In genomic region chr5:37532976-37533740, GRCh38 we compare ENCODE assay signal across 27 cellular contexts.
DNase-seq lines count a peak whose midpoint lies in the region; ATAC-seq, FAIRE-seq and TF ChIP-seq lines count a peak whose summit lies in the region.
"Had no signal": no experiment of that assay in that cellular context is flagged by ENCODE, and none has a peak within 500 bp of the region (broad histone marks: within the 10 kb centered on the region; RNA-seq: fewer than 3 reads in every experiment).

No MANE protein-coding gene starts in this region.

- H3K79me2 ChIP-seq in PC-3 (ENCODE audit: low read length) = no peaks in the 10 kb centered on the region
- H3K79me2 ChIP-seq in GM23248 (ENCODE audit: insufficient read depth) = peaks cover 15% of the 10 kb centered on the region; the same call in 1 of the 2 replicates

- no peak for TF ChIP-seq CTCF in PC-3 (conservative IDR thresholded peaks at IDR 0.05; ENCODE audit: low read depth, low read length)
- TF ChIP-seq CTCF in bronchial epithelial cell (IDR thresholded peaks at IDR 0.05; ENCODE audit: insufficient read depth, low read length, severe bottlenecking) = no peak

- CTCF ChIA-PET in PC-3 (lab: Charles Lee) = no interaction called here

- ATAC-seq in PC-3 = no peak; the same call in 1 of the 2 replicates
- no peak for ATAC-seq in Right ventricle myocardium inferior
- ATAC-seq: activated CD8-positive, alpha-beta T cell treated with anti-CD3 and anti-CD28 coated beads, Interleukin-2, amount 10 ng/mL, durations not matched to agents 7 days and 5 days; CD8-positive, alpha-beta T cell; left ventricle myocardium superior; naive thymus-derived CD8-positive, alpha-beta T cell; stimulated activated naive CD8-positive, alpha-beta T cell treated with anti-CD3 and anti-CD28 coated beads, Interleukin-15, amount 100 ng/mL, for 72 hours had no signal

- peak; percentile 86 for DNase-seq in Caki2 (ENCODE audit: low read depth)
- peak; percentile 13 for DNase-seq in PC-3
- DNase-seq in bronchial epithelial cell (ENCODE audit: low read depth) = peak; percentile 7
- peak; percentile 35 for DNase-seq in iris pigment epithelial cell (ENCODE audit: low read depth)
- DNase-seq in mesenteric fat pad (ENCODE audit: low spot score) = no peak
- DNase-seq in Right ventricle myocardium inferior (ENCODE audit: missing footprints) = no peak
- no peak for DNase-seq in hepatic stellate cell (ENCODE audit: low spot score)
- DNase-seq in GM23248 = no peak
- DNase-seq: activated CD4-positive, alpha-beta T cell treated with anti-CD3 and anti-CD28 coated beads for 1 hour; activated CD8-positive, alpha-beta T cell treated with anti-CD3 and anti-CD28 coated beads, Interleukin-2, amount 10 ng/mL, durations not matched to agents 7 days and 5 days; activated effector memory CD4-positive, alpha-beta T cell treated with Interleukin-2 at 50 U/mL for 16 hours; activated naive CD8-positive, alpha-beta T cell treated with anti-CD3 and anti-CD28 coated beads, Interleukin-2, amount 10 ng/mL, durations not matched to agents 7 days and 5 days; CD8-positive, alpha-beta T cell; DMS153; effector CD8-positive, alpha-beta T cell; left ventricle myocardium superior; naive thymus-derived CD8-positive, alpha-beta T cell; NCI-H1105; NCI-H187 treated with DMSO at 0.1 percent for 48 hours; nucleus accumbens; RPMI8226; stimulated activated naive CD8-positive, alpha-beta T cell treated with anti-CD3 and anti-CD28 coated beads, Interleukin-15, amount 100 ng/mL, for 72 hours; thyroid gland had no signal

- H3K4me1 ChIP-seq in PC-3 (ENCODE audit: insufficient read depth, low read length) (peaks cover 8% of the 10 kb centered on the region), GM23248 (ENCODE audit: insufficient read depth) (0 out of 2 replicates have a peak, but pooled peaks cover 6% of the 10 kb centered on the region)
- H3K4me1 ChIP-seq: ascending aorta, esophagus muscularis mucosa, thyroid gland had no signal

- BruUV-seq in PC-3 (replicated peaks; lab: Mats Ljungman, UMichigan) = no TSS peak

- H3K9me3 ChIP-seq in PC-3 (ENCODE audit: low read length) (no peaks in the 10 kb centered on the region), GM23248 (ENCODE audit: low read depth) (no peaks in the 10 kb centered on the region)
- H3K9me3 ChIP-seq: esophagus muscularis mucosa, thyroid gland had no signal

- H3K4me2 ChIP-seq in PC-3 (ENCODE audit: low read length) (peak overlapping the region; percentile 10; the same call in 1 of the 2 replicates), GM23248 (ENCODE audit: unreplicated experiment) (no peak overlapping the region)

- 95 to 97% methylated on average over 12 to 13 of the region's 13 CpGs for WGBS in GM23248 (ENCODE audit: low coverage in 1 of 2, low lambda C conversion rate in 2 of 2, missing lambda C conversion rate in 2 of 2), 2 experiments

- H3K9me2 ChIP-seq in PC-3 (replicated peaks; ENCODE audit: low read length) (no peaks in the 10 kb centered on the region), GM23248 (ENCODE audit: insufficient read depth) (no peaks in the 10 kb centered on the region)

- H4K20me1 ChIP-seq in PC-3 (ENCODE audit: low read length) (no peaks in the 10 kb centered on the region), GM23248 (ENCODE audit: insufficient read depth) (no peaks in the 10 kb centered on the region)

- H2AFZ ChIP-seq in PC-3 (ENCODE audit: low read length) (no peak overlapping the region), GM23248 (no peak overlapping the region)

- peak overlapping the region; percentile 37 for H3K27ac ChIP-seq in PC-3 (ENCODE audit: low read length)
- H3K27ac ChIP-seq in GM23248 = no peak overlapping the region
- H3K27ac ChIP-seq: ascending aorta, esophagus muscularis mucosa, SK-N-MC, thyroid gland had no signal

- POLR2A ChIA-PET in PC-3 (lab: Charles Lee; ENCODE audit: unreplicated experiment) = no interaction called here

- H3F3A ChIP-seq in PC-3 (ENCODE audit: low read length, unreplicated experiment) (no peaks in the 10 kb centered on the region), GM23248 (ENCODE audit: insufficient read depth) (no peaks in the 10 kb centered on the region)

- in situ Hi-C loops in Caki2 (cut with HindIII; ENCODE audit: low pct_unique_long_range_greater_than_20kb, low sequenced_read_pairs) = no loop called here
- in situ Hi-C loops in GM23248 (cut with MboI) = no loop called here

- no peak for FAIRE-seq in bronchial epithelial cell (lab: Jason Lieb, UNC)
- FAIRE-seq: H1 had no signal

- no peaks in the 10 kb centered on the region for H3K27me3 ChIP-seq in PC-3 (ENCODE audit: low read length)
- H3K27me3 ChIP-seq in bronchial epithelial cell (ENCODE audit: control insufficient read depth, insufficient read depth, low read length) = no peaks in the 10 kb centered on the region
- H3K27me3 ChIP-seq in GM23248 (replicated peaks; ENCODE audit: insufficient read depth) = no peaks in the 10 kb centered on the region
- H3K27me3 ChIP-seq: ascending aorta, esophagus muscularis mucosa, thyroid gland had no signal

- H3K36me3 ChIP-seq in PC-3 (ENCODE audit: low read depth, low read length) (no peaks in the 10 kb centered on the region), bronchial epithelial cell (ENCODE audit: control insufficient read depth, insufficient read depth, low read length) (no peaks in the 10 kb centered on the region), GM23248 (ENCODE audit: low read depth) (no peaks in the 10 kb centered on the region)
- H3K36me3 ChIP-seq: thyroid gland had no signal

- H3K4me3 ChIP-seq in PC-3 (ENCODE audit: low read length) (no peak overlapping the region), bronchial epithelial cell (ENCODE audit: low read depth, low read length) (no peak overlapping the region), GM23248 (no peak overlapping the region)
- H3K4me3 ChIP-seq: ascending aorta, esophagus muscularis mucosa, SK-N-MC, thyroid gland had no signal

- intact Hi-C loops in PC-3 (cut with micrococcal nuclease) (no loop called here), Right ventricle myocardium inferior (cut with DNase I) (no loop called here)

- H3K9ac ChIP-seq in PC-3 (ENCODE audit: low read length) = no peak overlapping the region
- no peak overlapping the region for H3K9ac ChIP-seq in GM23248

Comparison
In these comparisons a context has a peak if more than half of its experiments do, and no peak if none do; other contexts are left out.
1. DNase-seq: peak in Caki2 (single experiment), PC-3 (single experiment), bronchial epithelial cell (single experiment) and iris pigment epithelial cell (single experiment); none in mesenteric fat pad (single experiment), Right ventricle myocardium inferior (single experiment), hepatic stellate cell (single experiment) and GM23248 (single experiment).